In genomic region chr13:41018583-41018909, GRCh38 we compare ENCODE assay signal across 9 cellular contexts. TPM values are rescaled to one million over a fixed set of nuclear protein-coding genes. Genes with fewer than 3 reads are reported as not detected.
DNase-seq lines count a peak whose midpoint lies in the region; TF ChIP-seq lines count a peak whose summit lies in the region.
"Had no signal": no experiment of that assay in that cellular context is flagged by ENCODE, and none has a peak within 500 bp of the region (broad histone marks: within the 10 kb centered on the region; RNA-seq: fewer than 3 reads in every experiment).

No MANE protein-coding gene starts in this region.

- H3K4ac ChIP-seq in mesenchymal stem cell (ENCODE audit: low read depth in 1 of 2, low read length in 2 of 2) (no peak overlapping the region), neuronal stem cell (ENCODE audit: low read length) (no peak overlapping the region)

- H3K79me1 ChIP-seq in mesenchymal stem cell (replicated peaks; ENCODE audit: low read length, poor library complexity, severe bottlenecking) (peaks cover 1% of the 10 kb centered on the region), neuronal stem cell (ENCODE audit: low read depth, low read length) (no peaks in the 10 kb centered on the region)

- TF ChIP-seq POLR2A in transverse colon (IDR thresholded peaks at IDR 0.05), result no peak

- H3K14ac ChIP-seq in mesenchymal stem cell (ENCODE audit: low read length in 2 of 2), result no peak overlapping the region
- H3K14ac ChIP-seq in neuronal stem cell (ENCODE audit: low read length), result no peak overlapping the region

- peaks cover 4% of the 10 kb centered on the region for H3K36me3 ChIP-seq in adipocyte (ENCODE audit: control insufficient read depth, insufficient read depth, low read length, severe bottlenecking)
- peaks cover 0 to 3% of the 10 kb centered on the region in 2 experiments for H3K36me3 ChIP-seq in mesenchymal stem cell (ENCODE audit: control insufficient read depth in 1 of 2, insufficient read depth in 2 of 2, low read depth in 1 of 2, low read length in 2 of 2)
- no peaks in the 10 kb centered on the region for H3K36me3 ChIP-seq in transverse colon
- no peaks in the 10 kb centered on the region for H3K36me3 ChIP-seq in neuronal stem cell (replicated peaks in 1 of 2; ENCODE audit: control insufficient read depth in 2 of 2, insufficient read depth in 2 of 2, low read length in 2 of 2)

- H2BK5ac ChIP-seq in mesenchymal stem cell (ENCODE audit: low read depth, low read length, poor library complexity, severe bottlenecking), result no peak overlapping the region
- H2BK5ac ChIP-seq in neuronal stem cell (ENCODE audit: low read length), result no peak overlapping the region

- peaks cover 49% of the 10 kb centered on the region for H3K4me1 Mint-ChIP-seq in activated naive CD4-positive, alpha-beta T cell treated with anti-CD3 and anti-CD28 coated beads, Interleukin-2, amount 10 ng/mL, durations not matched to agents 7 days and 5 days

- no peak overlapping the region for H3K4me2 ChIP-seq in mesenchymal stem cell (ENCODE audit: low read length, poor library complexity, severe bottlenecking)
- H3K4me2 ChIP-seq in neuronal stem cell (ENCODE audit: insufficient read depth, low read length, poor library complexity, severe bottlenecking), result no peak overlapping the region

- H2BK120ac ChIP-seq in mesenchymal stem cell (ENCODE audit: low read depth, low read length), result no peak overlapping the region
- no peak overlapping the region for H2BK120ac ChIP-seq in neuronal stem cell (ENCODE audit: low read depth, low read length)

- TF ChIP-seq EP300 in transverse colon (IDR thresholded peaks at IDR 0.05; ENCODE audit: low read depth), result no peak

- CTCF ChIA-PET in activated naive CD4-positive, alpha-beta T cell treated with anti-CD3 and anti-CD28 coated beads, Interleukin-2, amount 10 ng/mL, durations not matched to agents 7 days and 5 days (lab: Charles Lee), result interaction anchor here (0.7 to 3.6 kb wide), 9 partner anchors 12 to 47 kb away, joined by 3 to 19 read pairs (median 7); no protein-coding TSS in a partner anchor

- intact Hi-C loops in transverse colon (cut with DNase I; ENCODE audit: low total_unique reads), result no loop called here

- no peaks in the 10 kb centered on the region for H3K9me3 ChIP-seq in adipocyte (ENCODE audit: control insufficient read depth, low read length)
- no peaks in the 10 kb centered on the region for H3K9me3 ChIP-seq in mesenchymal stem cell (ENCODE audit: control insufficient read depth, low read length)
- no peaks in the 10 kb centered on the region for H3K9me3 ChIP-seq in transverse colon
- H3K9me3 ChIP-seq in neuronal stem cell (replicated peaks in 1 of 2; ENCODE audit: control insufficient read depth in 2 of 2, insufficient read depth in 1 of 2, low read depth in 1 of 2, low read length in 2 of 2), result no peaks in the 10 kb centered on the region

- no peak overlapping the region for H3K23ac ChIP-seq in mesenchymal stem cell (ENCODE audit: low read length in 2 of 2)
- no peak overlapping the region for H3K23ac ChIP-seq in neuronal stem cell (ENCODE audit: low read depth, low read length, poor library complexity)

- in situ Hi-C loops in transverse colon (cut with MboI; ENCODE audit: low pct_ligation_motif_present in 1 of 4, low pct_unique_long_range_greater_than_20kb in 1 of 4, low sequenced_read_pairs in 3 of 4), result no loop called here

- H2AK5ac ChIP-seq in mesenchymal stem cell (ENCODE audit: low read length, severe bottlenecking) (no peak overlapping the region), neuronal stem cell (ENCODE audit: low read depth, low read length) (no peak overlapping the region)

- no peak for TF ChIP-seq CTCF in transverse colon (IDR thresholded peaks at IDR 0.05)

- H3K27ac ChIP-seq in mesenchymal stem cell (ENCODE audit: low read length, poor library complexity, severe bottlenecking), result no peak overlapping the region
- H3K27ac ChIP-seq in transverse colon, result peak overlapping the region; percentile 86 to 88 (median 87)
- H3K27ac ChIP-seq in neuronal stem cell (replicated peaks; ENCODE audit: low read length), result no peak overlapping the region

- H4K91ac ChIP-seq in mesenchymal stem cell (ENCODE audit: low read length) (no peak overlapping the region), neuronal stem cell (ENCODE audit: low read depth, low read length, poor library complexity) (no peak overlapping the region)

- WGBS in mesenchymal stem cell, result no CpG with 5 or more reads among the region's 1 CpG
- 15 to 18% methylated on average over 1 of the region's 1 CpG for WGBS in transverse colon (ENCODE audit: low coverage in 1 of 2), 2 donors
- WGBS in neuronal stem cell (ENCODE audit: extremely low coverage in 2 of 2, insufficient read length in 2 of 2, insufficient replicate concordance in 1 of 2), 2 donors, result no CpG with 5 or more reads among the region's 1 CpG

- H3K4me3 ChIP-seq in adipocyte (ENCODE audit: low read length) (peak overlapping the region; percentile 70), mesenchymal stem cell (ENCODE audit: insufficient read depth in 1 of 2, low read depth in 1 of 2, low read length in 2 of 2) (peak overlapping the region in 1 of 2 experiments; percentile 64), transverse colon (peak overlapping the region; percentile 9 to 52 (median 32)), neuronal stem cell (ENCODE audit: low read length in 2 of 2) (no peak overlapping the region)

- no peaks in the 10 kb centered on the region for H3K27me3 Mint-ChIP-seq in activated naive CD4-positive, alpha-beta T cell treated with anti-CD3 and anti-CD28 coated beads, Interleukin-2, amount 10 ng/mL, durations not matched to agents 7 days and 5 days

- H3K27me3 ChIP-seq in adipocyte (replicated peaks; ENCODE audit: control insufficient read depth, insufficient read depth, low read length) (no peaks in the 10 kb centered on the region), mesenchymal stem cell (ENCODE audit: control insufficient read depth in 1 of 2, insufficient read depth in 1 of 2, low read length in 2 of 2) (no peaks in the 10 kb centered on the region), transverse colon (no peaks in the 10 kb centered on the region), neuronal stem cell (ENCODE audit: control insufficient read depth in 3 of 3, insufficient read depth in 3 of 3, low read depth in 1 of 3, low read length in 3 of 3) (no peaks in the 10 kb centered on the region)

- H4K8ac ChIP-seq in mesenchymal stem cell (ENCODE audit: low read length) (no peak overlapping the region), neuronal stem cell (ENCODE audit: low read depth, low read length) (no peak overlapping the region)

- H3K4me1 ChIP-seq in adipocyte (ENCODE audit: control insufficient read depth, insufficient read depth, low read length) (peaks cover 15% of the 10 kb centered on the region), mesenchymal stem cell (ENCODE audit: control insufficient read depth, insufficient read depth, low read depth, low read length) (peaks cover 2% of the 10 kb centered on the region), transverse colon (peaks cover 14 to 79% (median 45%) of the 10 kb centered on the region in 4 donors), neuronal stem cell (ENCODE audit: control insufficient read depth in 2 of 2, insufficient read depth in 1 of 2, low read depth in 1 of 2, low read length in 2 of 2) (peaks cover 0 to 3% of the 10 kb centered on the region in 2 donors)

- H3K9me3 Mint-ChIP-seq in activated naive CD4-positive, alpha-beta T cell treated with anti-CD3 and anti-CD28 coated beads, Interleukin-2, amount 10 ng/mL, durations not matched to agents 7 days and 5 days, result no peaks in the 10 kb centered on the region

- DNase-seq in activated naive CD4-positive, alpha-beta T cell treated with anti-CD3 and anti-CD28 coated beads, Interleukin-2, amount 10 ng/mL, durations not matched to agents 7 days and 5 days, result no peak
- DNase-seq in activated naive CD4-positive, alpha-beta T cell treated with anti-CD3 and anti-CD28 coated beads, Interleukin-2, amount 50 U/mL, for 16 hours, result no peak
- DNase-seq in adipocyte (ENCODE audit: low read depth) (no peak), mesenchymal stem cell (no peak), transverse colon (no peak), superior temporal gyrus (ENCODE audit: extremely low spot score) (no peak), HuH-7 (ENCODE audit: low spot score) (no peak), neuronal stem cell (ENCODE audit: low spot score) (no peak)
- DNase-seq: T1000 had no signal

- peaks cover 30% of the 10 kb centered on the region for H3K36me3 Mint-ChIP-seq in activated naive CD4-positive, alpha-beta T cell treated with anti-CD3 and anti-CD28 coated beads, Interleukin-2, amount 10 ng/mL, durations not matched to agents 7 days and 5 days

- no peak overlapping the region for H2BK15ac ChIP-seq in mesenchymal stem cell (ENCODE audit: low read depth, poor library complexity, severe bottlenecking)
- H2BK15ac ChIP-seq in neuronal stem cell (ENCODE audit: low read length), result no peak overlapping the region

- H3K4me3 Mint-ChIP-seq in activated naive CD4-positive, alpha-beta T cell treated with anti-CD3 and anti-CD28 coated beads, Interleukin-2, amount 10 ng/mL, durations not matched to agents 7 days and 5 days, result peak overlapping the region; percentile 96

- H3K18ac ChIP-seq in mesenchymal stem cell (ENCODE audit: low read depth in 1 of 2, low read length in 2 of 2), result no peak overlapping the region
- no peak overlapping the region for H3K18ac ChIP-seq in neuronal stem cell (ENCODE audit: low read length)

- no peak overlapping the region for H2AFZ ChIP-seq in mesenchymal stem cell (ENCODE audit: low read depth, low read length)
- no peak overlapping the region for H2AFZ ChIP-seq in neuronal stem cell (ENCODE audit: low read length)

- H3K9ac ChIP-seq in adipocyte (ENCODE audit: low read length), result no peak overlapping the region
- peak overlapping the region; percentile 82 for H3K9ac ChIP-seq in mesenchymal stem cell (ENCODE audit: low read length)
- H3K9ac ChIP-seq in neuronal stem cell (ENCODE audit: low read depth, low read length, poor library complexity), result no peak overlapping the region

- H2BK12ac ChIP-seq in mesenchymal stem cell (ENCODE audit: low read length in 2 of 2), result no peak overlapping the region
- no peak overlapping the region for H2BK12ac ChIP-seq in neuronal stem cell (ENCODE audit: low read length)

- peak overlapping the region; percentile 99 for H3K27ac Mint-ChIP-seq in activated naive CD4-positive, alpha-beta T cell treated with anti-CD3 and anti-CD28 coated beads, Interleukin-2, amount 10 ng/mL, durations not matched to agents 7 days and 5 days

RNA-seq across cellular contexts. Expression of gene ELF1, which starts 0.6 kb away (rescaled TPM):
- 50.1 TPM for polyA plus RNA-seq in mesenchymal stem cell (2013, experiment 1 of 2)
- 49.3 TPM for polyA plus RNA-seq in mesenchymal stem cell (2013, experiment 2 of 2)
- total RNA-seq in transverse colon, result 100 to 1,000 TPM in 3 of 4 donors, 10 to 100 TPM in 1; 38.0 to 123 (median 105) TPM
- 11.2 TPM for polyA plus RNA-seq in neuronal stem cell (2013, experiment 1 of 2)
- 10.3 TPM for polyA plus RNA-seq in neuronal stem cell (2013, experiment 2 of 2)

RNA-seq across cellular contexts. Expression of gene WBP4, which starts 42.8 kb away (rescaled TPM):
- 17.5 TPM for polyA plus RNA-seq in mesenchymal stem cell (2013, experiment 1 of 2)
- 17.7 TPM for polyA plus RNA-seq in mesenchymal stem cell (2013, experiment 2 of 2)
- total RNA-seq in transverse colon, result 10 to 100 TPM in 1 of 4 donors, 1 to 10 TPM in 3; 3.4 to 10.3 (median 8.3) TPM
- polyA plus RNA-seq in neuronal stem cell (2013, experiment 1 of 2), result 27.9 TPM
- polyA plus RNA-seq in neuronal stem cell (2013, experiment 2 of 2), result 28.6 TPM

Comparison
In these comparisons a context has a peak if more than half of its experiments do, and no peak if none do; other contexts are left out.
1. H3K4me3 ChIP-seq: peak in adipocyte (single experiment) and transverse colon (4 of 4); none in neuronal stem cell (0 of 2).
2. H3K27ac ChIP-seq: peak in transverse colon (4 of 4); none in mesenchymal stem cell (single experiment) and neuronal stem cell (single experiment).